Comparison of ENCODE assay signal across 8 cellular contexts in the genomic region with DNA sequence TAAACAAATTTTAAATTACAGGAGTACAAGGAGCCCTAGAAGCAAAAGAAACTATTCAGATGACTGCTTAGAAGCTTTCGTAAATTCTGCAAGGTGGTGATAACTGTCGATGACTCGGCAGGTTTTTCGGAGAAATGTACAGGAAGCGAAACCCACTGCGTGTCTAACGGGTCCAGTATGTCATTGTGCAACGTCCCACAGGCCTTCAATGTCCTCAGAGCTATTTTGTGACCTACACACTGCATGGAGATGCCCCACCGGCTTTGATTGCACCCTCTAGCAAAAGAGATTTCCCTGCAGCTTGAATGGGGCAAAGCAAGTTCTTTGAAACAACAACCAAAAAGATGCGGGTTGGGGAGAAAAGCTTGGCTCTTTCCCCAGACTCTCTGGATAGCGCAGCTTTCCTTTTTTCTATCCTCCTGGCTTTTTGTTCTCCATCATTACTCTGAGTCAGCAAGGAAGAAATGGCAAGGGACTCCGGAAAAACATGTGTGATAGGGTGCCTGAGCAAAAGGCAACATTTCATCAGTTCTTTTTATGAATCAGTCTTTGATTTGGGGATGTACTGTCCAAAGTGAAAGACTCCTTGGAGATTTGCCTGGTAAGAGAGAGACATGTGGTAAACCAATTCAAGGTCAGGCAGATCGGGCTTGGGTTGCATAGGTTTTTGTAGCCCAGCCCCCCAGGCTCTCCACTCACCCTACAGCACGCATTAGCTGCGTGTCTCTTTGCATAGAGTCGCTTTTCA.
DNase-seq lines count a peak whose midpoint lies in the region; ATAC-seq and TF ChIP-seq lines count a peak whose summit lies in the region.

No MANE protein-coding gene starts in this region.

- ATAC-seq in GM21390 (IDR thresholded peaks at IDR 0.05; ENCODE audit: unreplicated experiment) (peak; percentile 76), HG03558 (IDR thresholded peaks at IDR 0.05; ENCODE audit: extremely low read depth, unreplicated experiment) (peak; percentile 44), left cardiac atrium (peak; percentile 67 to 78), aorta (ENCODE audit: low FRiP score) (peak; percentile 55)
- ATAC-seq in activated CD4-positive, CD25-positive, alpha-beta regulatory T cell treated with anti-CD3 and anti-CD28 coated beads, Interleukin-2, amount 50 U/mL, for 24 hours: peak; percentile 72 to 74

- peak overlapping the region; percentile 32; the same call in 1 of the 2 replicates for H3K4me3 ChIP-seq in GM06990 (replicated peaks; ENCODE audit: low read depth, low read length)
- no peak overlapping the region for H3K4me3 ChIP-seq in aorta (ENCODE audit: low read length in 2 of 2)

- H3K9me3 ChIP-seq in aorta (ENCODE audit: control insufficient read depth, low read length): no peaks in the 10 kb centered on the region

- 22 to 33% methylated on average over 16 of the region's 16 CpGs for WGBS in aorta, 2 donors

- H3K36me3 ChIP-seq in GM06990 (ENCODE audit: control insufficient read depth, insufficient read depth, low read length): no peaks in the 10 kb centered on the region
- no peaks in the 10 kb centered on the region for H3K36me3 ChIP-seq in aorta (ENCODE audit: control insufficient read depth in 1 of 2, insufficient read depth in 2 of 2, low read length in 1 of 2)

- H3K27ac ChIP-seq in aorta (ENCODE audit: low read depth in 1 of 2, low read length in 2 of 2): no peak overlapping the region

- no peaks in the 10 kb centered on the region for H3K27me3 ChIP-seq in GM06990 (replicated peaks; ENCODE audit: control insufficient read depth, insufficient read depth, low read length)
- H3K27me3 ChIP-seq in aorta (ENCODE audit: control insufficient read depth in 1 of 2, insufficient read depth in 2 of 2, low read length in 1 of 2): no peaks in the 10 kb centered on the region

- DNase-seq in GM06990 (ENCODE audit: extremely low read depth, insufficient read length) (peak; percentile 62), left cardiac atrium (peak; percentile 35), aorta (peak in 1 of 2 donors; percentile 65), NCI-H2029 treated with DMSO at 0.1 percent for 48 hours (lab: John Stamatoyannopoulos, UW) (no peak), LoVo (ENCODE audit: low spot score) (no peak)

- intact Hi-C loops in left cardiac atrium (cut with DNase I): no loop called here
- intact Hi-C loops in aorta (cut with DNase I): no loop called here

- no peaks in the 10 kb centered on the region for H3K4me1 ChIP-seq in aorta (ENCODE audit: control insufficient read depth in 1 of 2, insufficient read depth in 2 of 2, low read length in 2 of 2)

- no peak for TF ChIP-seq CTCF in GM06990 (IDR thresholded peaks at IDR 0.05; ENCODE audit: insufficient read depth, low read length, poor library complexity, severe bottlenecking)

Comparison
In these comparisons a context has a peak if more than half of its experiments do, and no peak if none do; other contexts are left out.
1. DNase-seq: peak in GM06990 (single experiment) and left cardiac atrium (single experiment); none in NCI-H2029 treated with DMSO at 0.1 percent for 48 hours (single experiment) and LoVo (single experiment).
2. Peak in every context shown above with its lines, with median percentiles within 50 percentile points of each other: ATAC-seq.